Comparison of ENCODE assay signal across 1 cellular context in the genomic region with DNA sequence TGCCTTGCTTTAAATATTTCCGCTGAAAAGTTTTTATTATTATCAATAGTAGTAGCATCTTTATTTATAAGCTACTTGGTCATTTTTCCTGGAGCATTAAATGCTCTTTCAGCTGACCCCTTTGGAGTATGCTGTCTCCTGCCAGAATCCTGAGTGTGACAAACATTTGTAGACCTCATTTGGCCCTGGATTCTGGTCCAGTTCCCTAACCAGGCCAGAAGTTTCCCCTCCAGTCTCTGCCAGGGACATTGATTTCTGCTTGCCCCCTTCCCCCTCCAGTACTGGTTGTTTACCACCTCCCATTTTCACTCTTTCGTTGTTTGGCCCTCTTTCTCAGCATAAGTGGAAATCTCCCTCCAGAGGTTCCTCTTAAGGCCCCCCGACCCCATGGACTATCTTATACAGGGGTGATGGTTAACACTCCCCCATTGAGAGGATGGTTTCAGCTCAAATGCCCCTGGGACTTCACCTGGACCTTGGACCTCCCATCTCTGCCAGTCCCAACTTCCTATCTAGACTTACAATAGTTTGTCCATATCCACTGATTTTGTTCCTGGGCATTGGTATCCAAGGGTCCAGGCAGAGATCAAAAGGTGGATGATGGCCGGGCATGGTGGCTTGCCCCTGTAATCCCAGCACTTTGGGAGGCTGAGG.
TF ChIP-seq lines count a peak whose summit lies in the region.

No MANE protein-coding gene starts in this region.

TF ChIP-seq in HepG2, 621 proteins besides CTCF, POLR2A, EP300 and RAD21:
- TF ChIP-seq CEBPZ (IDR thresholded peaks at IDR 0.05; ENCODE audit: low read length) (no peak), ZSCAN12 (CRISPR knock-in tag; IDR thresholded peaks at IDR 0.05) (no peak), ZNF615 (CRISPR knock-in tag; IDR thresholded peaks at IDR 0.05; ENCODE audit: borderline replicate concordance) (no peak), NFE2 (CRISPR knock-in tag; IDR thresholded peaks at IDR 0.05) (no peak), KMT2B (CRISPR knock-in tag; IDR thresholded peaks at IDR 0.05) (no peak), FOXC1 (CRISPR knock-in tag; IDR thresholded peaks at IDR 0.05; ENCODE audit: borderline replicate concordance) (0 out of 2 replicates have a peak, but pooled peaks have one; percentile 26), ZNF713 (CRISPR knock-in tag; IDR thresholded peaks at IDR 0.05) (no peak), HDAC2 (CRISPR knock-in tag; IDR thresholded peaks at IDR 0.05) (no peak)
- TF ChIP-seq, protein P1, sequence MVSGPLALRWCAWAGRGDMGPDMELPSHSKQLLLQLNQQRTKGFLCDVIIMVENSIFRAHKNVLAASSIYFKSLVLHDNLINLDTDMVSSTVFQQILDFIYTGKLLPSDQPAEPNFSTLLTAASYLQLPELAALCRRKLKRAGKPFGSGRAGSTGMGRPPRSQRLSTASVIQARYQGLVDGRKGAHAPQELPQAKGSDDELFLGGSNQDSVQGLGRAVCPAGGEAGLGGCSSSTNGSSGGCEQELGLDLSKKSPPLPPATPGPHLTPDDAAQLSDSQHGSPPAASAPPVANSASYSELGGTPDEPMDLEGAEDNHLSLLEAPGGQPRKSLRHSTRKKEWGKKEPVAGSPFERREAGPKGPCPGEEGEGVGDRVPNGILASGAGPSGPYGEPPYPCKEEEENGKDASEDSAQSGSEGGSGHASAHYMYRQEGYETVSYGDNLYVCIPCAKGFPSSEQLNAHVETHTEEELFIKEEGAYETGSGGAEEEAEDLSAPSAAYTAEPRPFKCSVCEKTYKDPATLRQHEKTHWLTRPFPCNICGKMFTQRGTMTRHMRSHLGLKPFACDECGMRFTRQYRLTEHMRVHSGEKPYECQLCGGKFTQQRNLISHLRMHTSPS (CRISPR knock-in tag; IDR thresholded peaks at IDR 0.05; ENCODE audit: low read depth): peak; percentile 28; the same call in 1 of the 2 replicates
- TF ChIP-seq, protein P2, sequence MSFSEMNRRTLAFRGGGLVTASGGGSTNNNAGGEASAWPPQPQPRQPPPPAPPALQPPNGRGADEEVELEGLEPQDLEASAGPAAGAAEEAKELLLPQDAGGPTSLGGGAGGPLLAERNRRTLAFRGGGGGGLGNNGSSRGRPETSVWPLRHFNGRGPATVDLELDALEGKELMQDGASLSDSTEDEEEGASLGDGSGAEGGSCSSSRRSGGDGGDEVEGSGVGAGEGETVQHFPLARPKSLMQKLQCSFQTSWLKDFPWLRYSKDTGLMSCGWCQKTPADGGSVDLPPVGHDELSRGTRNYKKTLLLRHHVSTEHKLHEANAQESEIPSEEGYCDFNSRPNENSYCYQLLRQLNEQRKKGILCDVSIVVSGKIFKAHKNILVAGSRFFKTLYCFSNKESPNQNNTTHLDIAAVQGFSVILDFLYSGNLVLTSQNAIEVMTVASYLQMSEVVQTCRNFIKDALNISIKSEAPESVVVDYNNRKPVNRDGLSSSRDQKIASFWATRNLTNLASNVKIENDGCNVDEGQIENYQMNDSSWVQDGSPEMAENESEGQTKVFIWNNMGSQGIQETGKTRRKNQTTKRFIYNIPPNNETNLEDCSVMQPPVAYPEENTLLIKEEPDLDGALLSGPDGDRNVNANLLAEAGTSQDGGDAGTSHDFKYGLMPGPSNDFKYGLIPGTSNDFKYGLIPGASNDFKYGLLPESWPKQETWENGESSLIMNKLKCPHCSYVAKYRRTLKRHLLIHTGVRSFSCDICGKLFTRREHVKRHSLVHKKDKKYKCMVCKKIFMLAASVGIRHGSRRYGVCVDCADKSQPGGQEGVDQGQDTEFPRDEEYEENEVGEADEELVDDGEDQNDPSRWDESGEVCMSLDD (CRISPR knock-in tag; IDR thresholded peaks at IDR 0.05; ENCODE audit: borderline replicate concordance): no peak
- TF ChIP-seq, protein P3, sequence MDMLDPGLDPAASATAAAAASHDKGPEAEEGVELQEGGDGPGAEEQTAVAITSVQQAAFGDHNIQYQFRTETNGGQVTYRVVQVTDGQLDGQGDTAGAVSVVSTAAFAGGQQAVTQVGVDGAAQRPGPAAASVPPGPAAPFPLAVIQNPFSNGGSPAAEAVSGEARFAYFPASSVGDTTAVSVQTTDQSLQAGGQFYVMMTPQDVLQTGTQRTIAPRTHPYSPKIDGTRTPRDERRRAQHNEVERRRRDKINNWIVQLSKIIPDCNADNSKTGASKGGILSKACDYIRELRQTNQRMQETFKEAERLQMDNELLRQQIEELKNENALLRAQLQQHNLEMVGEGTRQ (IDR thresholded peaks at IDR 0.05; ENCODE audit: low read depth, low read length): no peak
- TF ChIP-seq, protein P3 (CRISPR knock-in tag; IDR thresholded peaks at IDR 0.05; ENCODE audit: borderline replicate concordance): no peak
TF ChIP-seq in HepG2: peak in this region for 2.
